Comparison of ENCODE assay signal across 8 cellular contexts in the genomic region with DNA sequence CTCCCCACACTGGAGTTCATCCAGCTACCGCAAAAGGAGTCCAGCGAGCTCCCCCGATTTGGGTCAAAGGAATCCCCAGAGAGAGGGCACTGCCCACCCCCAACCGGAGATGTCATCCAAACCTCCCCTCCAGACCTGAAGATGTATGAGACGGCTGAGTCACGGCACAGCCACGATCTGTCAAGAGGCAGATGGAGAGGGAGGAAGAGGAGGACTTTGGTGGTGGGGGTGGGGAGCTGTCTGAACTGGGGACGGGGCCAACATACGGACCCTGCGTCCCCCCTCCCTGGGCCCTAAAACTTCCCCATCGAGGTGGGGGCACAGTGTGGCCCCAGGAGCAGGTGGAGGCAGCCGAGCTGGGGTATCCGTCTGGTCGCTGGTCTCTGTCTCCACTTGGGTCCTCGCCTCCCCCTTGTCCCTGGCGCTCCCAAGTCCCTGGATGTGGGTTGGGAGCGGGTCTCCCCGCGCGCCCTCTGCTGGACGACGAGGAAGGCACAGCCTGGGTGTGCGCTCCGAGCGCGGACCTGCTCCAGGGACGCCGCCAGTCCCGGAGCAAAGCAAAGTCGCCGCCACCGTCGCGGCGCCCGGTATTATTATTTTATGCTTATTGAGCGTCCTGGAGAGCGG. TPM values are rescaled to one million over a fixed set of nuclear protein-coding genes. Genes with fewer than 3 reads are reported as not detected.
DNase-seq lines count a peak whose midpoint lies in the region; ATAC-seq and TF ChIP-seq lines count a peak whose summit lies in the region.

No MANE protein-coding gene starts in this region.

- peak; percentile 96 for TF ChIP-seq CTCF in HEK293 (tag by site-specific recombination; IDR thresholded peaks at IDR 0.05)
- TF ChIP-seq CTCF in epithelial cell of esophagus (IDR thresholded peaks at IDR 0.05; ENCODE audit: insufficient read depth, low read depth, low read length, missing control alignments): peak; percentile 81
- peak; percentile 90 for TF ChIP-seq CTCF in mesothelial cell of epicardium (IDR thresholded peaks at IDR 0.05; ENCODE audit: unreplicated experiment)
- peak; percentile 53 to 97 for TF ChIP-seq CTCF in suprapubic skin (IDR thresholded peaks at IDR 0.05)

- H3K9me3 ChIP-seq in CD4-positive, alpha-beta memory T cell (ENCODE audit: control insufficient read depth in 1 of 2, low read length in 2 of 2): no peaks in the 10 kb centered on the region
- H3K9me3 ChIP-seq in HEK293 (ENCODE audit: control insufficient read depth, insufficient read depth, low read depth, low read length) (no peaks in the 10 kb centered on the region), suprapubic skin (no peaks in the 10 kb centered on the region)

- TF ChIP-seq POLR2A in suprapubic skin (IDR thresholded peaks at IDR 0.05): no peak

- peak overlapping the region; percentile 38 for H3K27ac ChIP-seq in CD4-positive, alpha-beta memory T cell (ENCODE audit: low read depth, low read length)
- H3K27ac ChIP-seq in HEK293 (ENCODE audit: extremely low read depth, low read depth, low read length): no peak overlapping the region
- H3K27ac ChIP-seq in suprapubic skin: no peak overlapping the region

- CTCF ChIA-PET in CD4-positive, alpha-beta memory T cell (lab: Charles Lee; ENCODE audit: partially characterized antibody): interaction anchor here (1.0 to 19.1 kb wide), 7 partner anchors 9 to 224 kb away, joined by 3 to 379 read pairs (median 6); partner anchors contain the start of genes CDC37 and ICAM1
- CTCF ChIA-PET in HEK293 (lab: Yijun Ruan, JAX): interaction anchor here (0.6 to 8.3 kb wide), 19 partner anchors 7 to 302 kb away, joined by 3 to 71 read pairs (median 5); partner anchors contain the start of gene CDC37
- CTCF ChIA-PET in activated CD8-positive, alpha-beta memory T cell treated with anti-CD3 and anti-CD28 coated beads, Interleukin-2, amount 10 ng/mL, durations not matched to agents 7 days and 5 days (lab: Charles Lee): interaction anchor here (0.8 to 23.1 kb wide), 10 partner anchors 10 to 412 kb away, joined by 3 to 1020 read pairs (median 4); partner anchors contain the start of genes CDC37, ICAM1, TMED1 and TYK2

- H3K27me3 ChIP-seq in CD4-positive, alpha-beta memory T cell (ENCODE audit: insufficient read depth, low read length): peaks cover 33% of the 10 kb centered on the region
- H3K27me3 ChIP-seq in suprapubic skin: peaks cover 65% of the 10 kb centered on the region

- WGBS in suprapubic skin: 3% methylated on average over 6 of the region's 38 CpGs

- H3K27ac Mint-ChIP-seq in CD4-positive, alpha-beta memory T cell: peak overlapping the region; percentile 36 to 99 (median 97)
- peak overlapping the region; percentile 95 for H3K27ac Mint-ChIP-seq in activated CD8-positive, alpha-beta memory T cell treated with anti-CD3 and anti-CD28 coated beads, Interleukin-2, amount 10 ng/mL, durations not matched to agents 7 days and 5 days
- no peak overlapping the region for H3K27ac Mint-ChIP-seq in mesothelial cell of epicardium

- peak in 4 of 5 donors; percentile 59 to 86 (median 64) for DNase-seq in CD4-positive, alpha-beta memory T cell
- DNase-seq in NCI-H69 (lab: John Stamatoyannopoulos, UW) (peak; percentile 84), epithelial cell of esophagus (ENCODE audit: low read depth) (peak; percentile 75), mesothelial cell of epicardium (ENCODE audit: low spot score in 2 of 2, unreplicated experiment in 2 of 2) (peak; percentile 74 to 92), suprapubic skin (ENCODE audit: low spot score in 2 of 2) (peak in 1 of 2 donors; percentile 83)
- peak; percentile 78 for DNase-seq in activated CD8-positive, alpha-beta memory T cell treated with anti-CD3 and anti-CD28 coated beads, Interleukin-2, amount 10 ng/mL, durations not matched to agents 7 days and 5 days

- peaks cover 73% of the 10 kb centered on the region for H3K4me1 ChIP-seq in CD4-positive, alpha-beta memory T cell (ENCODE audit: insufficient read depth, low read length)
- H3K4me1 ChIP-seq in HEK293 (ENCODE audit: control insufficient read depth, insufficient read depth, low read length) (no peaks in the 10 kb centered on the region), suprapubic skin (peaks cover 41% of the 10 kb centered on the region)

- H3K4me3 ChIP-seq in CD4-positive, alpha-beta memory T cell (ENCODE audit: low read length in 2 of 2): peak overlapping the region in 1 of 2 donors; percentile 60
- H3K4me3 ChIP-seq in HEK293 (ENCODE audit: low read depth, low read length): peak overlapping the region; percentile 43
- peak overlapping the region; percentile 21 for H3K4me3 ChIP-seq in epithelial cell of esophagus (ENCODE audit: low read length)
- peak overlapping the region; percentile 39 for H3K4me3 ChIP-seq in suprapubic skin

- no peaks in the 10 kb centered on the region for H3K36me3 ChIP-seq in CD4-positive, alpha-beta memory T cell (ENCODE audit: insufficient read depth, low read length)
- H3K36me3 ChIP-seq in HEK293 (ENCODE audit: control insufficient read depth in 2 of 2, insufficient read depth in 1 of 2, low read length in 2 of 2) (no peaks in the 10 kb centered on the region), suprapubic skin (no peaks in the 10 kb centered on the region)

- H3K4me3 Mint-ChIP-seq in CD4-positive, alpha-beta memory T cell: peak overlapping the region in 7 of 8 donors; percentile 52 to 79 (median 61)
- H3K4me3 Mint-ChIP-seq in activated CD8-positive, alpha-beta memory T cell treated with anti-CD3 and anti-CD28 coated beads, Interleukin-2, amount 10 ng/mL, durations not matched to agents 7 days and 5 days: peak overlapping the region; percentile 81
- H3K4me3 Mint-ChIP-seq in mesothelial cell of epicardium: peak overlapping the region; percentile 8

- ATAC-seq in activated CD8-positive, alpha-beta memory T cell treated with anti-CD3 and anti-CD28 coated beads, Interleukin-2, amount 10 ng/mL, durations not matched to agents 7 days and 5 days: peak; percentile 16
- ATAC-seq in GM21619 (IDR thresholded peaks at IDR 0.05; ENCODE audit: unreplicated experiment): no peak

- peaks cover 0 to 11% (median under 1%) of the 10 kb centered on the region in 8 donors for H3K9me3 Mint-ChIP-seq in CD4-positive, alpha-beta memory T cell
- H3K9me3 Mint-ChIP-seq in activated CD8-positive, alpha-beta memory T cell treated with anti-CD3 and anti-CD28 coated beads, Interleukin-2, amount 10 ng/mL, durations not matched to agents 7 days and 5 days (ENCODE audit: low read depth): no peaks in the 10 kb centered on the region
- H3K9me3 Mint-ChIP-seq in mesothelial cell of epicardium: no peaks in the 10 kb centered on the region

- peaks cover 29 to 46% of the 10 kb centered on the region in 2 donors for H3K27me3 Mint-ChIP-seq in CD4-positive, alpha-beta memory T cell
- peaks cover 2% of the 10 kb centered on the region for H3K27me3 Mint-ChIP-seq in activated CD8-positive, alpha-beta memory T cell treated with anti-CD3 and anti-CD28 coated beads, Interleukin-2, amount 10 ng/mL, durations not matched to agents 7 days and 5 days
- H3K27me3 Mint-ChIP-seq in mesothelial cell of epicardium (ENCODE audit: low read depth): peaks cover 95% of the 10 kb centered on the region

- intact Hi-C loops in CD4-positive, alpha-beta memory T cell (cut with micrococcal nuclease): loop anchor here (1.0 kb wide), 1 partner anchor 21 kb away; the partner anchor contains the start of gene CDC37

- H3K4me1 Mint-ChIP-seq in CD4-positive, alpha-beta memory T cell: peaks cover 35 to 79% (median 60%) of the 10 kb centered on the region in 4 donors
- H3K4me1 Mint-ChIP-seq in activated CD8-positive, alpha-beta memory T cell treated with anti-CD3 and anti-CD28 coated beads, Interleukin-2, amount 10 ng/mL, durations not matched to agents 7 days and 5 days: peaks cover 82% of the 10 kb centered on the region
- peaks cover 17% of the 10 kb centered on the region for H3K4me1 Mint-ChIP-seq in mesothelial cell of epicardium

- TF ChIP-seq EP300 in suprapubic skin (IDR thresholded peaks at IDR 0.05): no peak

- POLR2A ChIA-PET in CD4-positive, alpha-beta memory T cell (lab: Charles Lee; ENCODE audit: partially characterized antibody): interaction anchor here (0.9 to 26.5 kb wide), 5 partner anchors 13 to 188 kb away, joined by 3 to 470 read pairs (median 3); partner anchors contain the start of genes CDC37 and ICAM1
- POLR2A ChIA-PET in HEK293 (lab: Yijun Ruan, JAX): interaction anchor here (0.9 kb wide), 1 partner anchor 20 kb away, joined by 4 read pairs; the partner anchor contains the start of gene CDC37

- H3K36me3 Mint-ChIP-seq in CD4-positive, alpha-beta memory T cell: peaks cover 0 to 11% of the 10 kb centered on the region in 2 donors
- peaks cover 20% of the 10 kb centered on the region for H3K36me3 Mint-ChIP-seq in activated CD8-positive, alpha-beta memory T cell treated with anti-CD3 and anti-CD28 coated beads, Interleukin-2, amount 10 ng/mL, durations not matched to agents 7 days and 5 days
- no peaks in the 10 kb centered on the region for H3K36me3 Mint-ChIP-seq in mesothelial cell of epicardium

TF ChIP-seq in HEK293, 187 proteins besides CTCF, POLR2A, EP300 and RAD21 (continues in another document):
- TF ChIP-seq ZNF707 (tag by site-specific recombination; IDR thresholded peaks at IDR 0.05) (no peak), MYNN (tag by site-specific recombination; IDR thresholded peaks at IDR 0.05; ENCODE audit: borderline replicate concordance) (no peak)

RNA-seq across cellular contexts. Expression of gene PDE4A, which starts 3.8 kb away (rescaled TPM):
- 1 to 10 TPM; 2.5 to 3.3 TPM for total RNA-seq in CD4-positive, alpha-beta memory T cell
- 1 to 10 TPM in 1 of 2 donors, under 1 TPM in 1; 0.81 to 5.6 TPM for polyA plus RNA-seq in CD4-positive, alpha-beta memory T cell
- total RNA-seq in activated CD8-positive, alpha-beta memory T cell treated with anti-CD3 and anti-CD28 coated beads, Interleukin-2, amount 10 ng/mL, durations not matched to agents 7 days and 5 days: 100 to 1,000 TPM in 1 of 2 experiments, 10 to 100 TPM in 1; 74.9 to 103 TPM
- total RNA-seq in mesothelial cell of epicardium (2.9 to 3.1 TPM (median 3.0 TPM) in 3 replicates), suprapubic skin (1 to 10 TPM; 3.7 to 7.9 (median 5.6) TPM)

RNA-seq across cellular contexts. Expression of gene CDC37, which starts 20.8 kb away (rescaled TPM):
- 100 to 1,000 TPM; 180 to 185 TPM for total RNA-seq in CD4-positive, alpha-beta memory T cell
- polyA plus RNA-seq in CD4-positive, alpha-beta memory T cell: 10 to 100 TPM; 51.8 to 87.1 TPM
- total RNA-seq in activated CD8-positive, alpha-beta memory T cell treated with anti-CD3 and anti-CD28 coated beads, Interleukin-2, amount 10 ng/mL, durations not matched to agents 7 days and 5 days: 100 to 1,000 TPM; 283 to 309 TPM
- total RNA-seq in mesothelial cell of epicardium: 153 to 160 TPM (median 159 TPM) in 3 replicates
- total RNA-seq in suprapubic skin: 100 to 1,000 TPM in 3 of 4 donors, 10 to 100 TPM in 1; 91.7 to 178 (median 109) TPM

RNA-seq across cellular contexts. Expression of gene TYK2, which starts 43.8 kb away (rescaled TPM):
- 100 to 1,000 TPM; 297 to 314 TPM for total RNA-seq in CD4-positive, alpha-beta memory T cell
- 10 to 100 TPM; 33.3 to 77.2 TPM for polyA plus RNA-seq in CD4-positive, alpha-beta memory T cell
- total RNA-seq in activated CD8-positive, alpha-beta memory T cell treated with anti-CD3 and anti-CD28 coated beads, Interleukin-2, amount 10 ng/mL, durations not matched to agents 7 days and 5 days: 100 to 1,000 TPM; 277 to 296 TPM
- total RNA-seq in mesothelial cell of epicardium (142 to 148 TPM (median 146 TPM) in 3 replicates), suprapubic skin (100 to 1,000 TPM in 2 of 4 donors, 10 to 100 TPM in 2; 80.4 to 200 (median 124) TPM)

Comparison
In these comparisons a context has a peak if more than half of its experiments do, and no peak if none do; other contexts are left out.
1. H3K4me3 Mint-ChIP-seq: peak in every context shown above with its lines; median percentile 81 in activated CD8-positive, alpha-beta memory T cell treated with anti-CD3 and anti-CD28 coated beads, Interleukin-2, amount 10 ng/mL, durations not matched to agents 7 days and 5 days; 61 in CD4-positive, alpha-beta memory T cell; 8 in mesothelial cell of epicardium.
2. RNA of gene PDE4A, which starts 3.8 kb away (total RNA-seq): 74.9 to 103 TPM in activated CD8-positive, alpha-beta memory T cell treated with anti-CD3 and anti-CD28 coated beads, Interleukin-2, amount 10 ng/mL, durations not matched to agents 7 days and 5 days; 3.7 to 7.9 TPM in suprapubic skin, 2.5 to 3.3 TPM in CD4-positive, alpha-beta memory T cell and 2.9 to 3.1 TPM in mesothelial cell of epicardium; every median in the first group is over 4 times any median in the second.
3. Peak in every context shown above with its lines, with median percentiles within 50 percentile points of each other: CTCF ChIP-seq.